17 cellular contexts compared by ENCODE assay signal in the genomic region with DNA sequence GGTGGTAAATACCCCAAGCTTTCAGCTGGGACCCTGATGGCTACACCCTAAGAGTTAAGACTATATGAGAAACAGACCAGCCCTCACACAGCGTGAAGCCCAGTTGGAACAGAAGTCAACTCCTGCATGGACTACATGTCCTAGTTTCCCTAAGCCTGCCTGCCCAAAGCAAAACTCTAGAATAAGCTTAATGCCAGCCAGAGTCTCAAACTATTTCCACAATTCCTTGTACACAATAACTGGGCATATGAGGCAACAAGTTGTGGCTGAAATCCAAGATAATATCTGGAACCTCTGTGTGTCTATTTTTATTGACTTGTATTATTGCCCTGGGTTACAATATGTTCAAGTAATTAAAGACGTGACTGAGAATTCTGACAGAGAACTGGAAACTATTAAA. TPM values are rescaled to one million over a fixed set of nuclear protein-coding genes. Genes with fewer than 3 reads are reported as not detected.
DNase-seq lines count a peak whose midpoint lies in the region; ATAC-seq and TF ChIP-seq lines count a peak whose summit lies in the region.
"Had no signal": no experiment of that assay in that cellular context is flagged by ENCODE, and none has a peak within 500 bp of the region (broad histone marks: within the 10 kb centered on the region; RNA-seq: fewer than 3 reads in every experiment).

No MANE protein-coding gene starts in this region.

- H4K20me1 ChIP-seq in smooth muscle cell (ENCODE audit: low read depth): peaks cover 97% of the 10 kb centered on the region

- WGBS in right cardiac atrium: 34% methylated on average over 2 of the region's 2 CpGs
- WGBS in smooth muscle cell (ENCODE audit: low lambda C conversion rate): 67% methylated on average over 2 of the region's 2 CpGs

- peak overlapping the region; percentile 46 for H3K9ac ChIP-seq in smooth muscle cell (ENCODE audit: low read depth)

- no peak for TF ChIP-seq CTCF in breast epithelium (IDR thresholded peaks at IDR 0.05)
- TF ChIP-seq CTCF in smooth muscle cell (IDR thresholded peaks at IDR 0.05; ENCODE audit: borderline replicate concordance, insufficient read depth, poor library complexity, severe bottlenecking): no peak

- H3K27me3 ChIP-seq in breast epithelium: no peaks in the 10 kb centered on the region
- no peaks in the 10 kb centered on the region for H3K27me3 ChIP-seq in right cardiac atrium (ENCODE audit: control insufficient read depth, insufficient read depth)
- no peaks in the 10 kb centered on the region for H3K27me3 ChIP-seq in smooth muscle cell (ENCODE audit: low read depth)
- H3K27me3 ChIP-seq: gastroesophageal sphincter had no signal

- no peak for TF ChIP-seq POLR2A in breast epithelium (IDR thresholded peaks at IDR 0.05)

- H3K4me2 ChIP-seq in smooth muscle cell: peak overlapping the region; percentile 74

- H3K27ac ChIP-seq in breast epithelium: peak overlapping the region; percentile 37 to 72
- H3K27ac ChIP-seq in right cardiac atrium (ENCODE audit: low read length): peak overlapping the region; percentile 88
- H3K27ac ChIP-seq in smooth muscle cell (ENCODE audit: low read depth): peak overlapping the region; percentile 81
- H3K27ac ChIP-seq: HL-60, neutrophil had no signal

- H3F3A ChIP-seq in smooth muscle cell (ENCODE audit: low read depth): peaks cover 53% of the 10 kb centered on the region

- H3K79me2 ChIP-seq in smooth muscle cell (ENCODE audit: low read depth): peaks cover 89% of the 10 kb centered on the region

- DNase-seq in GM04504 (ENCODE audit: low read depth) (peak; percentile 48), breast epithelium (ENCODE audit: low spot score in 2 of 2) (no peak), right cardiac atrium (no peak), smooth muscle cell (lab: John Stamatoyannopoulos, UW; ENCODE audit: unreplicated experiment) (no peak), NK-92 (lab: John Stamatoyannopoulos, UW; ENCODE audit: unreplicated experiment) (no peak), UCSD-AML1 (lab: John Stamatoyannopoulos, UW; ENCODE audit: unreplicated experiment) (no peak), NCI-H748 (lab: John Stamatoyannopoulos, UW; ENCODE audit: unreplicated experiment) (no peak)
- DNase-seq: activated CD4-positive, alpha-beta memory T cell treated with anti-CD3 and anti-CD28 coated beads for 36 hours; activated gamma-delta T cell treated with Interleukin-2 at 50 U/mL for 16 hours; CD8-positive, alpha-beta memory T cell; central memory CD4-positive, alpha-beta T cell; NCI-H2171 had no signal

- ATAC-seq in right cardiac atrium: peak; percentile 54 to 61
- no peak for ATAC-seq in GM19351 (IDR thresholded peaks at IDR 0.05; ENCODE audit: unreplicated experiment)
- ATAC-seq: gastroesophageal sphincter; stimulated activated memory B cell treated with anti-CD40 and anti-IgM and Interleukin-4, amounts not matched to agents 10 μg/mL and 1 μg/mL and 100 μg/mL, for 72 hours had no signal

- H3K9me3 ChIP-seq in breast epithelium (no peaks in the 10 kb centered on the region), right cardiac atrium (ENCODE audit: control insufficient read depth, low read length) (no peaks in the 10 kb centered on the region), smooth muscle cell (replicated peaks; ENCODE audit: low read depth) (no peaks in the 10 kb centered on the region)
- H3K9me3 ChIP-seq: gastroesophageal sphincter, neutrophil had no signal

- intact Hi-C loops in breast epithelium (cut with DNase I; ENCODE audit: low total_unique reads): no loop called here
- intact Hi-C loops in right cardiac atrium (cut with DNase I): no loop called here

- H3K4me3 ChIP-seq in breast epithelium (no peak overlapping the region), right cardiac atrium (ENCODE audit: low read length) (peak overlapping the region; percentile 24), smooth muscle cell (peak overlapping the region; percentile 22)

- H2AFZ ChIP-seq in smooth muscle cell (ENCODE audit: low read depth): no peak overlapping the region

- H3K4me1 ChIP-seq in breast epithelium (peaks cover 0 to 7% of the 10 kb centered on the region in 2 donors), right cardiac atrium (ENCODE audit: control insufficient read depth, insufficient read depth, low read length) (peaks cover 16% of the 10 kb centered on the region), smooth muscle cell (ENCODE audit: low read depth) (peaks cover 25% of the 10 kb centered on the region)

- no peaks in the 10 kb centered on the region for H3K36me3 ChIP-seq in breast epithelium
- no peaks in the 10 kb centered on the region for H3K36me3 ChIP-seq in smooth muscle cell (ENCODE audit: low read depth)
- H3K36me3 ChIP-seq: gastroesophageal sphincter, neutrophil had no signal

RNA-seq across cellular contexts. Expression of gene MYH10, which starts 19.4 kb away (rescaled TPM):
- total RNA-seq in breast epithelium (10 to 100 TPM; 46.2 to 54.7 (median 46.7) TPM), right cardiac atrium (10 to 100 TPM; 55.4 to 75.2 (median 59.0) TPM), smooth muscle cell (107 and 146 TPM in 2 replicates)
- polyA plus RNA-seq in right cardiac atrium (21.8 TPM), smooth muscle cell (83.0 and 112 TPM in 2 replicates)

Comparison
In these comparisons a context has a peak if more than half of its experiments do, and no peak if none do; other contexts are left out.
1. H3K4me3 ChIP-seq: peak in right cardiac atrium (single experiment) and smooth muscle cell (single experiment); none in breast epithelium (0 of 3).
2. Peak in every context shown above with its lines, with median percentiles within 50 percentile points of each other: H3K27ac ChIP-seq.